In the genomic region with DNA sequence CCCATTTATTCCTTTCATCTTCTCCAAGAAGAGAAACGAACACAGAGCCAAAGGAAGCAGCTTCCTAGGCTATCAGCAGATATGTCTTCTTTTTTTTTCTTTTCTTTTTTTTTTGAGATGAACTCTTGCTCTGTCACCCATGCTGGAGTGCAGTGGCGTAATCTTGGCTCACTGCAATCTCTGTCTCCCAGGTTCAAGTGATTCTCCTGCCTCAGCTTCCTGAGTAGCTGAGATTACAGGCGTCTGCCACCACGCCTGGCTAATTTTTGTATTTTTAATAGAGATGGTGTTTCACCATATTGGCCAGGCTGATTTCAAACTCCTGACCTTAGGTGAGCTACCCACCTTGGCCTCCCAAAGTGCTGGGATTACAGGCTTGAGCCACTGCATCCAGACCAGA, we compare ENCODE assay signal across 4 cellular contexts. TPM values are rescaled to one million over a fixed set of nuclear protein-coding genes. Genes with fewer than 3 reads are reported as not detected.
"Had no signal": no experiment of that assay in that cellular context is flagged by ENCODE, and none has a peak within 500 bp of the region (broad histone marks: within the 10 kb centered on the region; RNA-seq: fewer than 3 reads in every experiment).

No MANE protein-coding gene starts in this region.

RNA-seq across cellular contexts. Expression of a gene that starts 53.5 kb away (rescaled TPM):
- total RNA-seq: LHCN-M2, M059J, MCF 10A, NCI-H460 had no signal

RNA-seq across cellular contexts. Expression of a gene that starts 54.8 kb away (rescaled TPM):
- total RNA-seq: LHCN-M2, M059J, MCF 10A, NCI-H460 had no signal
